ENCODE assay signal across 2 cellular contexts in genomic region chr5:142433526-142434321, GRCh38.
TF ChIP-seq lines count a peak whose summit lies in the region.

No MANE protein-coding gene starts in this region.

TF ChIP-seq in IMR-90, 13 proteins besides CTCF, POLR2A, EP300 and RAD21 (continued from another document):
- no peak for TF ChIP-seq ELK1 (IDR thresholded peaks at IDR 0.05; ENCODE audit: borderline replicate concordance, low read depth, low read length)
- TF ChIP-seq USF2 (IDR thresholded peaks at IDR 0.05; ENCODE audit: low read depth, low read length), result no peak
- TF ChIP-seq BHLHE40 (IDR thresholded peaks at IDR 0.05; ENCODE audit: low read depth, low read length), result no peak
- no peak for TF ChIP-seq FOS (IDR thresholded peaks at IDR 0.05; ENCODE audit: low read depth, low read length)
- TF ChIP-seq NFE2L2 (IDR thresholded peaks at IDR 0.05; ENCODE audit: low read depth, low read length), result no peak
- no peak for TF ChIP-seq MXI1 (IDR thresholded peaks at IDR 0.05; ENCODE audit: borderline replicate concordance, low read depth, low read length)
- TF ChIP-seq CEBPB (IDR thresholded peaks at IDR 0.05; ENCODE audit: low read depth, low read length), result no peak
- TF ChIP-seq RFX5 (IDR thresholded peaks at IDR 0.05; ENCODE audit: low read depth, low read length), result no peak
- no peak for TF ChIP-seq RCOR1 (IDR thresholded peaks at IDR 0.05; ENCODE audit: insufficient replicate concordance, low read length)
- TF ChIP-seq MAZ (IDR thresholded peaks at IDR 0.05; ENCODE audit: borderline replicate concordance, low read depth, low read length), result no peak
- no peak for TF ChIP-seq CHD1 (IDR thresholded peaks at IDR 0.05; ENCODE audit: low read depth, low read length)

TF ChIP-seq in HEK293T, 16 proteins besides CTCF, POLR2A, EP300 and RAD21 (continued from another document):
- TF ChIP-seq CTBP1 (IDR thresholded peaks at IDR 0.05; ENCODE audit: borderline replicate concordance), result no peak
- no peak for TF ChIP-seq FOXA1 (IDR thresholded peaks at IDR 0.05)
- no peak for TF ChIP-seq ZNF384 (IDR thresholded peaks at IDR 0.05)
- no peak for TF ChIP-seq L3MBTL2 (conservative IDR thresholded peaks at IDR 0.05)
- TF ChIP-seq, protein P1, sequence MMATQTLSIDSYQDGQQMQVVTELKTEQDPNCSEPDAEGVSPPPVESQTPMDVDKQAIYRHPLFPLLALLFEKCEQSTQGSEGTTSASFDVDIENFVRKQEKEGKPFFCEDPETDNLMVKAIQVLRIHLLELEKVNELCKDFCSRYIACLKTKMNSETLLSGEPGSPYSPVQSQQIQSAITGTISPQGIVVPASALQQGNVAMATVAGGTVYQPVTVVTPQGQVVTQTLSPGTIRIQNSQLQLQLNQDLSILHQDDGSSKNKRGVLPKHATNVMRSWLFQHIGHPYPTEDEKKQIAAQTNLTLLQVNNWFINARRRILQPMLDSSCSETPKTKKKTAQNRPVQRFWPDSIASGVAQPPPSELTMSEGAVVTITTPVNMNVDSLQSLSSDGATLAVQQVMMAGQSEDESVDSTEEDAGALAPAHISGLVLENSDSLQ (IDR thresholded peaks at IDR 0.05), result no peak
- no peak for TF ChIP-seq FOXM1 (IDR thresholded peaks at IDR 0.05; ENCODE audit: borderline replicate concordance)
- no peak for TF ChIP-seq SUZ12 (IDR thresholded peaks at IDR 0.05)
- TF ChIP-seq BHLHE40 (IDR thresholded peaks at IDR 0.05; ENCODE audit: borderline replicate concordance), result no peak
- no peak for TF ChIP-seq ELF4 (IDR thresholded peaks at IDR 0.05)
- TF ChIP-seq LEF1 (IDR thresholded peaks at IDR 0.05; ENCODE audit: borderline replicate concordance), result no peak
- TF ChIP-seq FOXK2 (IDR thresholded peaks at IDR 0.05), result no peak
- TF ChIP-seq NFRKB (IDR thresholded peaks at IDR 0.05), result no peak
